29 cellular contexts compared by ENCODE assay signal in the genomic region with DNA sequence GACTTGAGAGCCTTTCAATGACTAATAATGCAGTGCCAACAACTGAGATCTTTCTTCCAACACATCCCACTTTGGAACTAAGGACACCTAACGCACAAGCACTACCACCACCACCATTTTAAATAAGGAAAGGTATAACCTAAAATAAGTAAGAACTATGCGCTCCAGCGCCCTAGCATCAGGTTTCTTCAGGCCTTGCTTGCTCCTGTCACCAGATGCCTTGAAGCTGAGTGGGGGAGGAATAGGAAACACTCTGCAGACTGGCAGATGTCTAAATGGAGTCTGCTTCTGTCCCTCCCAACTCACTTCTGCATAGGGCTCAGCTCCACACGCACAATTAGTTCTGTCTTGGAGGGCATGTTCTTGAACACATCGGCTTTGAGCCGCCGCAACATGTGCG. TPM values are rescaled to one million over a fixed set of nuclear protein-coding genes. Genes with fewer than 3 reads are reported as not detected.
A peak's percentile ranks its signal among the peaks of the same experiment; 100 is the strongest.
DNase-seq lines count a peak whose midpoint lies in the region; ATAC-seq, FAIRE-seq and TF ChIP-seq lines count a peak whose summit lies in the region.
"Had no signal": no experiment of that assay in that cellular context is flagged by ENCODE, and none has a peak within 500 bp of the region (broad histone marks: within the 10 kb centered on the region; RNA-seq: fewer than 3 reads in every experiment).

No MANE protein-coding gene starts in this region.

- CTCF ChIA-PET in activated CD4-positive, alpha-beta T cell treated with anti-CD3 and anti-CD28 coated beads, Interleukin-2, amount 10 ng/mL, durations not matched to agents 7 days and 5 days (lab: Charles Lee): no interaction called here
- CTCF ChIA-PET in A673 (lab: Charles Lee) (no interaction called here), endothelial cell of umbilical vein (lab: Charles Lee) (no interaction called here)

- in situ Hi-C loops in GM23248 (cut with MboI): no loop called here

- TF ChIP-seq POLR2A in endothelial cell of umbilical vein (IDR thresholded peaks at IDR 0.05; ENCODE audit: low read depth, low read length): no peak

- no peak for TF ChIP-seq CTCF in A673 (conservative IDR thresholded peaks at IDR 0.05; ENCODE audit: low read depth, low read length)
- no peak for TF ChIP-seq CTCF in endothelial cell of umbilical vein (IDR thresholded peaks at IDR 0.05; ENCODE audit: extremely low read depth in 1 of 2, insufficient read depth in 1 of 2, low read depth in 1 of 2, low read length in 2 of 2)

- H3K79me2 ChIP-seq in endothelial cell of umbilical vein (ENCODE audit: control insufficient read depth, insufficient read depth, low read length): no peaks in the 10 kb centered on the region
- H3K79me2 ChIP-seq in GM23248 (ENCODE audit: insufficient read depth): peaks cover 39% of the 10 kb centered on the region

- ATAC-seq in HG02798 (IDR thresholded peaks at IDR 0.05; ENCODE audit: poor library complexity, unreplicated experiment): no peak
- ATAC-seq: activated CD4-positive, CD25-positive, alpha-beta regulatory T cell treated with anti-CD3 and anti-CD28 coated beads, Interleukin-2, amount 50 U/mL, for 24 hours; left cardiac atrium had no signal

- H4K20me1 ChIP-seq in endothelial cell of umbilical vein (replicated peaks; ENCODE audit: control insufficient read depth, extremely low read depth, insufficient read depth, low read length) (no peaks in the 10 kb centered on the region), GM23248 (ENCODE audit: insufficient read depth) (no peaks in the 10 kb centered on the region)

- dilution Hi-C loops in endothelial cell of umbilical vein (cut with MboI; ENCODE audit: extremely low pct_ligation_motif_present, low sequenced_read_pairs): no loop called here

- H3K27ac ChIP-seq in A673 (ENCODE audit: low read depth, low read length, poor library complexity, severe bottlenecking) (no peak overlapping the region), endothelial cell of umbilical vein (ENCODE audit: insufficient read depth, low read depth, low read length) (no peak overlapping the region), GM23248 (no peak overlapping the region)
- H3K27ac ChIP-seq: neutrophil, prostate gland, sigmoid colon, SJCRH30, thoracic aorta, uterus had no signal

- no peaks in the 10 kb centered on the region for H3K4me1 ChIP-seq in A673 (ENCODE audit: insufficient read depth, low read length, poor library complexity, severe bottlenecking)
- H3K4me1 ChIP-seq in endothelial cell of umbilical vein (ENCODE audit: control insufficient read depth, extremely low read depth, insufficient read depth, low read length): no peaks in the 10 kb centered on the region
- H3K4me1 ChIP-seq in GM23248 (ENCODE audit: insufficient read depth): no peaks in the 10 kb centered on the region
- H3K4me1 ChIP-seq: prostate gland, sigmoid colon, SJCRH30, uterus had no signal

- H3K36me3 Mint-ChIP-seq in activated CD4-positive, alpha-beta T cell treated with anti-CD3 and anti-CD28 coated beads, Interleukin-2, amount 10 ng/mL, durations not matched to agents 24 days and 14 days (ENCODE audit: low read depth): peaks cover 72% of the 10 kb centered on the region
- H3K36me3 Mint-ChIP-seq in activated CD4-positive, alpha-beta T cell treated with anti-CD3 and anti-CD28 coated beads, Interleukin-2, amount 10 ng/mL, durations not matched to agents 7 days and 5 days (ENCODE audit: low read depth): peaks cover 74% of the 10 kb centered on the region

- no peaks in the 10 kb centered on the region for H3K9me3 ChIP-seq in A673 (ENCODE audit: low read depth, low read length, poor library complexity, severe bottlenecking)
- H3K9me3 ChIP-seq in endothelial cell of umbilical vein (replicated peaks; ENCODE audit: control insufficient read depth, insufficient read depth, low read length): no peaks in the 10 kb centered on the region
- no peaks in the 10 kb centered on the region for H3K9me3 ChIP-seq in GM23248 (ENCODE audit: low read depth)
- H3K9me3 ChIP-seq: neutrophil, prostate gland, sigmoid colon, SJCRH30, thoracic aorta, uterus had no signal

- no peaks in the 10 kb centered on the region for H3K27me3 Mint-ChIP-seq in activated CD4-positive, alpha-beta T cell treated with anti-CD3 and anti-CD28 coated beads, Interleukin-2, amount 10 ng/mL, durations not matched to agents 24 days and 14 days
- H3K27me3 Mint-ChIP-seq in activated CD4-positive, alpha-beta T cell treated with anti-CD3 and anti-CD28 coated beads, Interleukin-2, amount 10 ng/mL, durations not matched to agents 7 days and 5 days: no peaks in the 10 kb centered on the region
- H3K27me3 Mint-ChIP-seq: CD8-positive, alpha-beta memory T cell had no signal

- TSS peak; percentile 75 for BruUV-seq in A673 (replicated peaks; lab: Mats Ljungman, UMichigan)
- BruUV-seq in endothelial cell of umbilical vein (replicated peaks; lab: Mats Ljungman, UMichigan): TSS peak; percentile 67

- FAIRE-seq in endothelial cell of umbilical vein (lab: Jason Lieb, UNC): no peak
- FAIRE-seq: A204.1, G401.6, TTC549 had no signal

- H3K27ac Mint-ChIP-seq in activated CD4-positive, alpha-beta T cell treated with anti-CD3 and anti-CD28 coated beads, Interleukin-2, amount 10 ng/mL, durations not matched to agents 24 days and 14 days: peak overlapping the region; percentile 4
- H3K27ac Mint-ChIP-seq in activated CD4-positive, alpha-beta T cell treated with anti-CD3 and anti-CD28 coated beads, Interleukin-2, amount 10 ng/mL, durations not matched to agents 7 days and 5 days: no peak overlapping the region

- no peaks in the 10 kb centered on the region for H3K9me2 ChIP-seq in GM23248 (ENCODE audit: insufficient read depth)

- H3K9me1 ChIP-seq in endothelial cell of umbilical vein (replicated peaks; ENCODE audit: control insufficient read depth, extremely low read depth, insufficient read depth, low read length): no peaks in the 10 kb centered on the region

- H3K9me3 Mint-ChIP-seq in activated CD4-positive, alpha-beta T cell treated with anti-CD3 and anti-CD28 coated beads, Interleukin-2, amount 10 ng/mL, durations not matched to agents 24 days and 14 days: no peaks in the 10 kb centered on the region
- no peaks in the 10 kb centered on the region for H3K9me3 Mint-ChIP-seq in activated CD4-positive, alpha-beta T cell treated with anti-CD3 and anti-CD28 coated beads, Interleukin-2, amount 10 ng/mL, durations not matched to agents 7 days and 5 days
- H3K9me3 Mint-ChIP-seq: CD8-positive, alpha-beta memory T cell had no signal

- DNase-seq in activated CD4-positive, alpha-beta T cell treated with anti-CD3 and anti-CD28 coated beads, Interleukin-2, amount 10 ng/mL, durations not matched to agents 24 days and 14 days: no peak
- no peak for DNase-seq in activated CD4-positive, alpha-beta T cell treated with anti-CD3 and anti-CD28 coated beads, Interleukin-2, amount 10 ng/mL, durations not matched to agents 7 days and 5 days
- DNase-seq in A673 (ENCODE audit: low spot score) (no peak), NCI-H2171 (lab: John Stamatoyannopoulos, UW) (peak; percentile 73), endothelial cell of umbilical vein (ENCODE audit: low read depth, low spot score) (no peak), GM23248 (no peak), COR-L47 (lab: John Stamatoyannopoulos, UW) (no peak)
- DNase-seq: AML-193; CD8-positive, alpha-beta memory T cell; hippocampal formation; left cardiac atrium; NCI-H1105; NCI-H2029; NCI-H345; NCI-H748 treated with DMSO at 0.1 percent for 48 hours; sigmoid colon; SJCRH30; stimulated activated naive CD4-positive, alpha-beta T cell; uterus had no signal

- no peaks in the 10 kb centered on the region for H3K27me3 ChIP-seq in A673 (replicated peaks; ENCODE audit: insufficient read depth, low read depth, low read length, poor library complexity)
- H3K27me3 ChIP-seq in endothelial cell of umbilical vein (ENCODE audit: control insufficient read depth in 2 of 2, insufficient read depth in 2 of 2, low read length in 2 of 2): no peaks in the 10 kb centered on the region
- H3K27me3 ChIP-seq in GM23248 (replicated peaks; ENCODE audit: insufficient read depth): no peaks in the 10 kb centered on the region
- H3K27me3 ChIP-seq: neutrophil, sigmoid colon, SJCRH30, uterus had no signal

- POLR2A ChIA-PET in activated CD4-positive, alpha-beta T cell treated with anti-CD3 and anti-CD28 coated beads, Interleukin-2, amount 10 ng/mL, durations not matched to agents 7 days and 5 days (lab: Charles Lee): interaction anchor here (0.7 kb wide), 1 partner anchor 86 kb away, joined by 4 read pairs; no protein-coding TSS in a partner anchor
- POLR2A ChIA-PET in A673 (lab: Charles Lee; ENCODE audit: low non-redundant PET) (no interaction called here), endothelial cell of umbilical vein (lab: Charles Lee) (no interaction called here)

- H3F3A ChIP-seq in GM23248 (ENCODE audit: insufficient read depth): peaks cover 21% of the 10 kb centered on the region

- WGBS in GM23248 (ENCODE audit: low coverage in 1 of 2, low lambda C conversion rate in 2 of 2, missing lambda C conversion rate in 2 of 2), 2 experiments: 92% methylated on average over 8 of the region's 8 CpGs

- H3K4me3 ChIP-seq in A673 (ENCODE audit: low read depth, low read length, poor library complexity, severe bottlenecking) (no peak overlapping the region), endothelial cell of umbilical vein (replicated peaks in 1 of 3; ENCODE audit: insufficient read depth in 1 of 3, low read depth in 1 of 3, low read length in 3 of 3) (no peak overlapping the region), GM23248 (no peak overlapping the region)
- H3K4me3 ChIP-seq: prostate gland, sigmoid colon, SJCRH30, thoracic aorta, uterus had no signal

- H3K9ac ChIP-seq in endothelial cell of umbilical vein (replicated peaks; ENCODE audit: extremely low read depth, insufficient read depth, low read length) (no peak overlapping the region), GM23248 (no peak overlapping the region)

- peaks cover 95% of the 10 kb centered on the region for H3K36me3 ChIP-seq in A673 (ENCODE audit: insufficient read depth, low read length, poor library complexity, severe bottlenecking)
- peaks cover 45 to 69% of the 10 kb centered on the region in 2 experiments for H3K36me3 ChIP-seq in endothelial cell of umbilical vein (ENCODE audit: control insufficient read depth in 2 of 2, extremely low read depth in 1 of 2, insufficient read depth in 2 of 2, low read length in 2 of 2)
- H3K36me3 ChIP-seq in GM23248 (ENCODE audit: low read depth): peaks cover 94% of the 10 kb centered on the region
- H3K36me3 ChIP-seq: uterus had no signal

- H3K4me1 Mint-ChIP-seq in activated CD4-positive, alpha-beta T cell treated with anti-CD3 and anti-CD28 coated beads, Interleukin-2, amount 10 ng/mL, durations not matched to agents 24 days and 14 days: peaks cover 11% of the 10 kb centered on the region
- peaks cover 7% of the 10 kb centered on the region for H3K4me1 Mint-ChIP-seq in activated CD4-positive, alpha-beta T cell treated with anti-CD3 and anti-CD28 coated beads, Interleukin-2, amount 10 ng/mL, durations not matched to agents 7 days and 5 days

- intact Hi-C loops in activated CD4-positive, alpha-beta T cell treated with anti-CD3 and anti-CD28 coated beads, Interleukin-2, amount 10 ng/mL, durations not matched to agents 24 days and 14 days (cut with micrococcal nuclease): no loop called here
- intact Hi-C loops in A673 (cut with micrococcal nuclease; ENCODE audit: unreplicated experiment): no loop called here
- intact Hi-C loops in endothelial cell of umbilical vein (cut with micrococcal nuclease): no loop called here

- no peak overlapping the region for H3K4me3 Mint-ChIP-seq in activated CD4-positive, alpha-beta T cell treated with anti-CD3 and anti-CD28 coated beads, Interleukin-2, amount 10 ng/mL, durations not matched to agents 24 days and 14 days
- no peak overlapping the region for H3K4me3 Mint-ChIP-seq in activated CD4-positive, alpha-beta T cell treated with anti-CD3 and anti-CD28 coated beads, Interleukin-2, amount 10 ng/mL, durations not matched to agents 7 days and 5 days
- H3K4me3 Mint-ChIP-seq: CD8-positive, alpha-beta memory T cell had no signal

- H2AFZ ChIP-seq in endothelial cell of umbilical vein (ENCODE audit: low read depth, low read length): no peak overlapping the region
- no peak overlapping the region for H2AFZ ChIP-seq in GM23248

- H3K4me2 ChIP-seq in endothelial cell of umbilical vein (ENCODE audit: insufficient read depth, low read length): no peak overlapping the region
- no peak overlapping the region for H3K4me2 ChIP-seq in GM23248 (ENCODE audit: unreplicated experiment)

RNA-seq across cellular contexts. Expression of a gene that starts 15.1 kb away (rescaled TPM):
- 356 and 363 TPM in 2 replicates for total RNA-seq in activated CD4-positive, alpha-beta T cell treated with anti-CD3 and anti-CD28 coated beads, Interleukin-2, amount 10 ng/mL, durations not matched to agents 24 days and 14 days
- 100 to 1,000 TPM; 262 to 263 TPM for total RNA-seq in activated CD4-positive, alpha-beta T cell treated with anti-CD3 and anti-CD28 coated beads, Interleukin-2, amount 10 ng/mL, durations not matched to agents 7 days and 5 days
- total RNA-seq in A673 (2021): 281 and 296 TPM in 2 replicates
- 192 and 216 TPM in 2 replicates for total RNA-seq in endothelial cell of umbilical vein
- polyA plus RNA-seq in endothelial cell of umbilical vein: 119 and 127 TPM in 2 replicates
- polyA plus RNA-seq in endothelial cell of umbilical vein (2011; cell fraction: cytosol; rRNA removed): 130 and 131 TPM in 2 replicates
- polyA plus RNA-seq in endothelial cell of umbilical vein (2011; cell fraction: nucleus; rRNA removed): 178 and 198 TPM in 2 replicates
- polyA plus RNA-seq in endothelial cell of umbilical vein (2012): 108 and 117 TPM in 2 replicates
- polyA minus RNA-seq in endothelial cell of umbilical vein: 187 and 211 TPM in 2 replicates
- 97.7 TPM for polyA minus RNA-seq in endothelial cell of umbilical vein (2011; cell fraction: cytosol; rRNA and poly(A)+ RNA removed)
- 83.7 and 90.8 TPM in 2 replicates for polyA minus RNA-seq in endothelial cell of umbilical vein (2011; cell fraction: nucleus; rRNA and poly(A)+ RNA removed)
- total RNA-seq in GM23248 (2014; rRNA removed; shearing (Covaris generic)): 148 and 171 TPM in 2 replicates
- polyA plus RNA-seq in GM23248 (2016; fragmentation: Nextera tagmentation; extraction: Ambion mirVana): 61.5 and 72.1 TPM in 2 replicates

RNA-seq across cellular contexts. Expression of a gene that starts 24.0 kb away (rescaled TPM):
- total RNA-seq in activated CD4-positive, alpha-beta T cell treated with anti-CD3 and anti-CD28 coated beads, Interleukin-2, amount 10 ng/mL, durations not matched to agents 24 days and 14 days: 192 and 193 TPM in 2 replicates
- total RNA-seq in activated CD4-positive, alpha-beta T cell treated with anti-CD3 and anti-CD28 coated beads, Interleukin-2, amount 10 ng/mL, durations not matched to agents 7 days and 5 days: 10 to 100 TPM; 74.1 to 76.4 TPM
- total RNA-seq in A673 (2021) (131 and 177 TPM in 2 replicates), endothelial cell of umbilical vein (58.5 and 63.6 TPM in 2 replicates)
- polyA plus RNA-seq in endothelial cell of umbilical vein (17.8 and 26.3 TPM in 2 replicates), GM23248 (2016; fragmentation: Nextera tagmentation; extraction: Ambion mirVana) (27.0 and 31.8 TPM in 2 replicates)
- 28.3 and 30.1 TPM in 2 replicates for polyA plus RNA-seq in endothelial cell of umbilical vein (2011; cell fraction: cytosol; rRNA removed)
- 160 and 198 TPM in 2 replicates for polyA plus RNA-seq in endothelial cell of umbilical vein (2011; cell fraction: nucleus; rRNA removed)
- polyA plus RNA-seq in endothelial cell of umbilical vein (2012): 44.4 and 58.0 TPM in 2 replicates
- polyA minus RNA-seq in endothelial cell of umbilical vein: 29.2 and 29.4 TPM in 2 replicates
- polyA minus RNA-seq in endothelial cell of umbilical vein (2011; cell fraction: cytosol; rRNA and poly(A)+ RNA removed): 26.3 TPM
- polyA minus RNA-seq in endothelial cell of umbilical vein (2011; cell fraction: nucleus; rRNA and poly(A)+ RNA removed): 33.6 and 35.6 TPM in 2 replicates
- 44.3 TPM in 2 replicates for total RNA-seq in GM23248 (2014; rRNA removed; shearing (Covaris generic))

RNA-seq across cellular contexts. Expression of a gene that starts 36.2 kb away (rescaled TPM):
- 16.0 and 16.9 TPM in 2 replicates for total RNA-seq in activated CD4-positive, alpha-beta T cell treated with anti-CD3 and anti-CD28 coated beads, Interleukin-2, amount 10 ng/mL, durations not matched to agents 24 days and 14 days
- 10 to 100 TPM; 28.3 to 30.4 TPM for total RNA-seq in activated CD4-positive, alpha-beta T cell treated with anti-CD3 and anti-CD28 coated beads, Interleukin-2, amount 10 ng/mL, durations not matched to agents 7 days and 5 days
- total RNA-seq in A673 (2021) (16.0 and 16.9 TPM in 2 replicates), endothelial cell of umbilical vein (26.4 and 27.7 TPM in 2 replicates)
- polyA plus RNA-seq in endothelial cell of umbilical vein (41.0 and 41.2 TPM in 2 replicates), GM23248 (2016; fragmentation: Nextera tagmentation; extraction: Ambion mirVana) (14.5 and 19.2 TPM in 2 replicates)
- polyA plus RNA-seq in endothelial cell of umbilical vein (2011; cell fraction: cytosol; rRNA removed): 15.9 and 21.0 TPM in 2 replicates
- 156 and 161 TPM in 2 replicates for polyA plus RNA-seq in endothelial cell of umbilical vein (2011; cell fraction: nucleus; rRNA removed)
- polyA plus RNA-seq in endothelial cell of umbilical vein (2012): 18.3 and 26.1 TPM in 2 replicates
- polyA minus RNA-seq in endothelial cell of umbilical vein: 19.2 and 20.3 TPM in 2 replicates
- not detected for polyA minus RNA-seq in endothelial cell of umbilical vein (2011; cell fraction: cytosol; rRNA and poly(A)+ RNA removed)
- 12.7 and 20.1 TPM in 2 replicates for polyA minus RNA-seq in endothelial cell of umbilical vein (2011; cell fraction: nucleus; rRNA and poly(A)+ RNA removed)
- 18.0 and 19.7 TPM in 2 replicates for total RNA-seq in GM23248 (2014; rRNA removed; shearing (Covaris generic))

RNA-seq across cellular contexts. Expression of a gene that starts 43.7 kb away (rescaled TPM):
- total RNA-seq in activated CD4-positive, alpha-beta T cell treated with anti-CD3 and anti-CD28 coated beads, Interleukin-2, amount 10 ng/mL, durations not matched to agents 24 days and 14 days: 3.3 and 4.2 TPM in 2 replicates
- total RNA-seq in activated CD4-positive, alpha-beta T cell treated with anti-CD3 and anti-CD28 coated beads, Interleukin-2, amount 10 ng/mL, durations not matched to agents 7 days and 5 days: 1 to 10 TPM; 6.2 to 6.6 TPM
- total RNA-seq in A673 (2021) (0.15 and 0.17 TPM in 2 replicates), endothelial cell of umbilical vein (not detected in 2 replicates)
- polyA plus RNA-seq in endothelial cell of umbilical vein (0.23 and 0.41 TPM in 2 replicates), GM23248 (2016; fragmentation: Nextera tagmentation; extraction: Ambion mirVana) (not detected in 2 replicates)
- polyA plus RNA-seq in endothelial cell of umbilical vein (2011; cell fraction: cytosol; rRNA removed): 0.07 and 0.10 TPM in 2 replicates
- polyA plus RNA-seq in endothelial cell of umbilical vein (2011; cell fraction: nucleus; rRNA removed): 0.08 TPM in 1 of 2 replicates, not detected in the other
- polyA plus RNA-seq in endothelial cell of umbilical vein (2012): 0.07 TPM in 1 of 2 replicates, not detected in the other
- polyA minus RNA-seq in endothelial cell of umbilical vein: 0.42 and 0.75 TPM in 2 replicates
- 1.7 TPM for polyA minus RNA-seq in endothelial cell of umbilical vein (2011; cell fraction: cytosol; rRNA and poly(A)+ RNA removed)
- not detected in 2 replicates for polyA minus RNA-seq in endothelial cell of umbilical vein (2011; cell fraction: nucleus; rRNA and poly(A)+ RNA removed)
- not detected in 2 replicates for total RNA-seq in GM23248 (2014; rRNA removed; shearing (Covaris generic))
- total RNA-seq: RPMI7951, SJCRH30 had no signal

RNA-seq across cellular contexts. Expression of a gene that starts 55.1 kb away (rescaled TPM):
- 0.47 and 0.64 TPM in 2 replicates for total RNA-seq in activated CD4-positive, alpha-beta T cell treated with anti-CD3 and anti-CD28 coated beads, Interleukin-2, amount 10 ng/mL, durations not matched to agents 24 days and 14 days
- total RNA-seq in activated CD4-positive, alpha-beta T cell treated with anti-CD3 and anti-CD28 coated beads, Interleukin-2, amount 10 ng/mL, durations not matched to agents 7 days and 5 days: 1 to 10 TPM; 1.6 to 2.6 TPM
- total RNA-seq in A673 (2021) (3.0 and 3.6 TPM in 2 replicates), endothelial cell of umbilical vein (0.97 and 1.3 TPM in 2 replicates)
- polyA plus RNA-seq in endothelial cell of umbilical vein (5.5 and 5.7 TPM in 2 replicates), GM23248 (2016; fragmentation: Nextera tagmentation; extraction: Ambion mirVana) (not detected in 2 replicates)
- 2.0 and 3.4 TPM in 2 replicates for polyA plus RNA-seq in endothelial cell of umbilical vein (2011; cell fraction: cytosol; rRNA removed)
- polyA plus RNA-seq in endothelial cell of umbilical vein (2011; cell fraction: nucleus; rRNA removed): 2.5 and 3.2 TPM in 2 replicates
- polyA plus RNA-seq in endothelial cell of umbilical vein (2012): 0.32 and 0.82 TPM in 2 replicates
- polyA minus RNA-seq in endothelial cell of umbilical vein: 4.5 and 5.2 TPM in 2 replicates
- not detected for polyA minus RNA-seq in endothelial cell of umbilical vein (2011; cell fraction: cytosol; rRNA and poly(A)+ RNA removed)
- polyA minus RNA-seq in endothelial cell of umbilical vein (2011; cell fraction: nucleus; rRNA and poly(A)+ RNA removed): 1.6 and 1.8 TPM in 2 replicates
- not detected in 2 replicates for total RNA-seq in GM23248 (2014; rRNA removed; shearing (Covaris generic))
- total RNA-seq: H4, SJCRH30 had no signal
- polyA plus RNA-seq: CD8-positive, alpha-beta memory T cell had no signal
